In genomic region chrX:138807400-138807799, GRCh38 we compare ENCODE assay signal across 1 cellular context.
A peak's percentile ranks its signal among the peaks of the same experiment; 100 is the strongest.
DNase-seq lines count a peak whose midpoint lies in the region; ATAC-seq, FAIRE-seq and TF ChIP-seq lines count a peak whose summit lies in the region.
"Not testable (repeated sequence)": the region's sequence is repeated elsewhere in the genome, so short reads cannot be mapped to it uniquely, and the experiment has no call there.

No MANE protein-coding gene starts in this region.

- POLR2A ChIA-PET in K562 (lab: Yijun Ruan, JAX) = interaction anchor here (0.7 kb wide), 1 partner anchor 181 kb away, joined by 5 read pairs; no protein-coding TSS in a partner anchor

- H3K4me3 ChIP-seq in K562 = not testable (repeated sequence)

- not testable (repeated sequence) for H3K27me3 ChIP-seq in K562 (ENCODE audit: control insufficient read depth in 2 of 2, insufficient read depth in 2 of 2, low read length in 2 of 2)

- intact Hi-C loops in K562 (cut with micrococcal nuclease) = not testable (repeated sequence)

- not testable (repeated sequence) for H4K20me1 ChIP-seq in K562 (replicated peaks; ENCODE audit: control insufficient read depth, insufficient read depth, low read length)

- not testable (repeated sequence) for TF ChIP-seq RAD21 in K562 (CRISPR knock-in tag; conservative IDR thresholded peaks at IDR 0.05 in 1 of 2, IDR thresholded peaks at IDR 0.05 in 1 of 2)

- H3K9me3 ChIP-seq in K562 (replicated peaks; ENCODE audit: control insufficient read depth, insufficient read depth, low read depth, low read length) = not testable (repeated sequence)

- not testable (repeated sequence) for H3K36me3 ChIP-seq in K562 (ENCODE audit: control insufficient read depth, insufficient read depth, low read length)

- CTCF ChIA-PET in K562 (lab: Yijun Ruan, JAX; ENCODE audit: low intra/inter-chr PET ratio) = not testable (repeated sequence)

- no CpG with 5 or more reads among the region's 1 CpG for WGBS in K562 (ENCODE audit: insufficient coverage, low coverage, missing lambda C conversion rate)

- in situ Hi-C loops in K562 (cut with MboI) = not testable (repeated sequence)

- not testable (repeated sequence) for DNase-seq in K562 (ENCODE audit: extremely low read depth in 1 of 4, low spot score in 3 of 4)

- BruUV-seq in K562 (replicated peaks; lab: Mats Ljungman, UMichigan) = not testable (repeated sequence)

- not testable (repeated sequence) for H3K9ac ChIP-seq in K562 (ENCODE audit: insufficient read depth in 1 of 2, low read depth in 2 of 2, low read length in 2 of 2)

- TF ChIP-seq CTCF in K562 (IDR thresholded peaks at IDR 0.05 in 2 of 3, conservative IDR thresholded peaks at IDR 0.05 in 1 of 3; ENCODE audit: insufficient read depth in 2 of 3, low read depth in 1 of 3, low read length in 3 of 3) = not testable (repeated sequence)

- not testable (repeated sequence) for H3K4me2 ChIP-seq in K562 (ENCODE audit: insufficient read depth, low read length)

- not testable (repeated sequence) for FAIRE-seq in K562 (lab: Jason Lieb, UNC)

- not testable (repeated sequence) for TF ChIP-seq POLR2A in K562 (conservative IDR thresholded peaks at IDR 0.05)

- not testable (repeated sequence) for H3K27ac ChIP-seq in K562 (ENCODE audit: extremely low read depth, low read depth, low read length)

- not testable (repeated sequence) for H2AFZ ChIP-seq in K562 (ENCODE audit: low read depth, low read length)

- not testable (repeated sequence) for H3K9me1 ChIP-seq in K562 (ENCODE audit: control insufficient read depth, insufficient read depth, low read length)

- not testable (repeated sequence) for H3K79me2 ChIP-seq in K562 (ENCODE audit: control insufficient read depth, insufficient read depth, low read length)

- TF ChIP-seq EP300 in K562 (IDR thresholded peaks at IDR 0.05; ENCODE audit: low read length) = not testable (repeated sequence)

- H3K4me1 ChIP-seq in K562 (replicated peaks in 1 of 2; ENCODE audit: control insufficient read depth in 2 of 2, insufficient read depth in 2 of 2, low read length in 2 of 2) = not testable (repeated sequence)

- ATAC-seq in K562 = not testable (repeated sequence)

TF ChIP-seq in K562, 482 proteins besides CTCF, POLR2A, EP300 and RAD21:
- TF ChIP-seq ZNF507 (tag; conservative IDR thresholded peaks at IDR 0.05) = peak; percentile 92
- peak; percentile 80 for TF ChIP-seq ZNF354B (CRISPR knock-in tag; IDR thresholded peaks at IDR 0.05)
